Comparison of ENCODE assay signal across 8 cellular contexts in genomic region chr6:53484409-53485280, GRCh38.
DNase-seq lines count a peak whose midpoint lies in the region; ATAC-seq, FAIRE-seq and TF ChIP-seq lines count a peak whose summit lies in the region.

No MANE protein-coding gene starts in this region.

- peak overlapping the region; percentile 25 to 74 (median 64) for H3K27ac ChIP-seq in tibial nerve

- peaks cover 0 to 20% (median 0%) of the 10 kb centered on the region in 4 donors for H3K4me1 ChIP-seq in tibial nerve

- no peak overlapping the region for H3K4me3 ChIP-seq in Jurkat, Clone E6-1 (ENCODE audit: low read length)
- H3K4me3 ChIP-seq in fibroblast of the aortic adventitia (ENCODE audit: low read depth, low read length) (no peak overlapping the region), tibial nerve (peak overlapping the region in 1 of 4 donors; percentile 17)

- WGBS in tibial nerve, 2 donors = 22 to 23% methylated on average over 10 of the region's 10 CpGs

- peak in 1 of 2 donors; percentile 7 for TF ChIP-seq POLR2A in tibial nerve (IDR thresholded peaks at IDR 0.05)

- DNase-seq in D721Med (ENCODE audit: insufficient read length, low spot score) (no peak), OCI-M1 (lab: John Stamatoyannopoulos, UW) (peak; percentile 93), fibroblast of the aortic adventitia (ENCODE audit: low read depth) (peak; percentile 90), omental fat pad (ENCODE audit: low spot score) (peak; percentile 98), tibial nerve (ENCODE audit: low spot score in 2 of 2) (peak; percentile 73 to 99)
- peak; percentile 83 for DNase-seq in Jurkat, Clone E6-1 (ENCODE audit: low read depth, low spot score)
- peak; percentile 62 to 69 for DNase-seq in activated T-cell treated with anti-CD3 and anti-CD28 coated beads, Interleukin-2, amount 50 U/mL, for 48 hours

- H3K9me3 ChIP-seq in tibial nerve = no peaks in the 10 kb centered on the region

- H3K27me3 ChIP-seq in tibial nerve = no peaks in the 10 kb centered on the region

- ATAC-seq in omental fat pad (ENCODE audit: low FRiP score) (no peak), GM21390 (IDR thresholded peaks at IDR 0.05; ENCODE audit: unreplicated experiment) (no peak)

- no peaks in the 10 kb centered on the region for H3K36me3 ChIP-seq in tibial nerve

- peak; percentile 65 to 85 for TF ChIP-seq EP300 in tibial nerve (IDR thresholded peaks at IDR 0.05)

- peak; percentile 97 for TF ChIP-seq CTCF in D721Med (IDR thresholded peaks at IDR 0.05; ENCODE audit: insufficient read depth, missing control alignments)
- peak; percentile 98 for TF ChIP-seq CTCF in fibroblast of the aortic adventitia (IDR thresholded peaks at IDR 0.05; ENCODE audit: insufficient read depth, low read length)
- TF ChIP-seq CTCF in omental fat pad (IDR thresholded peaks at IDR 0.05) = peak in 2 of 3 donors; percentile 5 to 56
- peak; percentile 91 to 98 (median 95) for TF ChIP-seq CTCF in tibial nerve (IDR thresholded peaks at IDR 0.05)

- FAIRE-seq in D721Med (lab: Jason Lieb, UNC) = no peak

Comparison
In these comparisons a context has a peak if more than half of its experiments do, and no peak if none do; other contexts are left out.
1. CTCF ChIP-seq: peak in every context shown above with its lines; median percentile 98 in fibroblast of the aortic adventitia; 97 in D721Med; 95 in tibial nerve; 30 in omental fat pad.